Comparison of ENCODE assay signal across 11 cellular contexts in genomic region chr5:32325067-32325466, GRCh38. TPM values are rescaled to one million over a fixed set of nuclear protein-coding genes. Genes with fewer than 3 reads are reported as not detected.
DNase-seq lines count a peak whose midpoint lies in the region; ATAC-seq and TF ChIP-seq lines count a peak whose summit lies in the region.
"Had no signal": no experiment of that assay in that cellular context is flagged by ENCODE, and none has a peak within 500 bp of the region (broad histone marks: within the 10 kb centered on the region; RNA-seq: fewer than 3 reads in every experiment).

No MANE protein-coding gene starts in this region.

- H3K9me3 ChIP-seq in Karpas-422 (ENCODE audit: low read length) (no peaks in the 10 kb centered on the region; the same call in 1 of the 2 replicates), ovary (no peaks in the 10 kb centered on the region)

- H3K4me2 ChIP-seq in Karpas-422 (ENCODE audit: low read depth, low read length, poor library complexity, severe bottlenecking): peak overlapping the region; percentile 26

- H3K27me3 ChIP-seq in Karpas-422 (ENCODE audit: low read length): no peaks in the 10 kb centered on the region
- H3K27me3 ChIP-seq in ovary: no peaks in the 10 kb centered on the region

- H3K4me1 ChIP-seq in Karpas-422 (ENCODE audit: low read length) (peaks cover 11% of the 10 kb centered on the region), ovary (ENCODE audit: insufficient read depth) (no peaks in the 10 kb centered on the region)

- no peaks in the 10 kb centered on the region for H3K9me2 ChIP-seq in Karpas-422 (replicated peaks; ENCODE audit: insufficient read depth, low read length)

- peak; percentile 70 for ATAC-seq in GM21619 (IDR thresholded peaks at IDR 0.05; ENCODE audit: unreplicated experiment)

- no peaks in the 10 kb centered on the region for H4K20me1 ChIP-seq in Karpas-422 (ENCODE audit: insufficient read depth, low read depth, low read length)

- DNase-seq in GM10266 (ENCODE audit: extremely low spot score): peak; percentile 42
- DNase-seq in Karpas-422: peak; percentile 75
- DNase-seq in fibroblast of the aortic adventitia (ENCODE audit: low read depth): peak; percentile 31
- no peak for DNase-seq in NK-92 treated with Interleukin-12 subunit alpha and Interleukin-12 subunit beta, amount 100 ng/mL, for 24 hours (lab: John Stamatoyannopoulos, UW)
- no peak for DNase-seq in stimulated activated CD4-positive, alpha-beta T cell treated with anti-CD3 and anti-CD28 coated beads, Interleukin-12 subunit alpha, Interleukin-12 subunit beta, amount 100 ng/mL, for 4 hours
- DNase-seq in ovary: no peak
- DNase-seq in NCI-H128 (lab: John Stamatoyannopoulos, UW; ENCODE audit: unreplicated experiment): no peak
- DNase-seq: activated CD4-positive, alpha-beta T cell treated with anti-CD3 and anti-CD28 coated beads, Interleukin-2, amount 50 U/mL, for 48 hours; CD4-positive, alpha-beta T cell; NCI-H774 had no signal

- 40 to 44% (median 42%) methylated on average over 3 of the region's 3 CpGs for WGBS in ovary, 3 donors

- no peak for TF ChIP-seq EP300 in ovary (IDR thresholded peaks at IDR 0.05)

- H2AFZ ChIP-seq in Karpas-422 (ENCODE audit: low read length): no peak overlapping the region

- no peaks in the 10 kb centered on the region for H3K79me2 ChIP-seq in Karpas-422 (ENCODE audit: low read length)

- H3K36me3 ChIP-seq in Karpas-422 (ENCODE audit: insufficient read depth, low read length) (no peaks in the 10 kb centered on the region), ovary (no peaks in the 10 kb centered on the region)

- H3K27ac ChIP-seq in Karpas-422 (ENCODE audit: low read length) (no peak overlapping the region), ovary (no peak overlapping the region)

- no peak overlapping the region for H3K9ac ChIP-seq in Karpas-422 (ENCODE audit: low read length)

- intact Hi-C loops in ovary (cut with DNase I): loop anchor here in 2 of 4 donors (5.0 to 10.0 kb wide), 2 partner anchors 90 to 93 kb away; no protein-coding TSS in a partner anchor

- H3K4me3 ChIP-seq in Karpas-422 (ENCODE audit: low read length) (no peak overlapping the region), fibroblast of the aortic adventitia (ENCODE audit: low read depth, low read length) (no peak overlapping the region), ovary (no peak overlapping the region)

- no peak for TF ChIP-seq CTCF in GM10266 (IDR thresholded peaks at IDR 0.05; ENCODE audit: control insufficient read depth, insufficient read depth, low read depth, missing control alignments)
- no peak for TF ChIP-seq CTCF in fibroblast of the aortic adventitia (IDR thresholded peaks at IDR 0.05; ENCODE audit: insufficient read depth, low read length)
- no peak for TF ChIP-seq CTCF in ovary (IDR thresholded peaks at IDR 0.05)

- TF ChIP-seq POLR2A in ovary (IDR thresholded peaks at IDR 0.05): no peak

RNA-seq across cellular contexts. Expression of gene MTMR12, which starts 12.3 kb away (rescaled TPM):
- total RNA-seq in Karpas-422 (2014; rRNA removed; shearing (Covaris generic); ENCODE audit: low replicate concordance): 63.4 and 126 TPM in 2 replicates
- total RNA-seq in fibroblast of the aortic adventitia (ENCODE audit: low replicate concordance): 12.8 and 17.1 TPM in 2 replicates
- total RNA-seq in ovary: 10 to 100 TPM; 33.1 to 39.0 (median 36.1) TPM
- polyA plus RNA-seq in ovary: 10 to 100 TPM; 14.9 to 26.2 TPM

Comparison
In these comparisons a context has a peak if more than half of its experiments do, and no peak if none do; other contexts are left out.
1. DNase-seq: peak in GM10266 (single experiment), Karpas-422 (single experiment) and fibroblast of the aortic adventitia (single experiment); none in NK-92 treated with Interleukin-12 subunit alpha and Interleukin-12 subunit beta, amount 100 ng/mL, for 24 hours (single experiment), stimulated activated CD4-positive, alpha-beta T cell treated with anti-CD3 and anti-CD28 coated beads, Interleukin-12 subunit alpha, Interleukin-12 subunit beta, amount 100 ng/mL, for 4 hours (single experiment), ovary (0 of 5) and NCI-H128 (single experiment).